14 cellular contexts compared by ENCODE assay signal in genomic region chr2:221389909-221390308, GRCh38.
DNase-seq lines count a peak whose midpoint lies in the region; TF ChIP-seq lines count a peak whose summit lies in the region.
"Had no signal": no experiment of that assay in that cellular context is flagged by ENCODE, and none has a peak within 500 bp of the region (broad histone marks: within the 10 kb centered on the region; RNA-seq: fewer than 3 reads in every experiment).

No MANE protein-coding gene starts in this region.

- no peak overlapping the region for H3K4ac ChIP-seq in mesendoderm (ENCODE audit: low read depth, low read length)

- H3K36me3 ChIP-seq in mesendoderm (ENCODE audit: control insufficient read depth, insufficient read depth, low read length): no peaks in the 10 kb centered on the region
- H3K36me3 ChIP-seq in sigmoid colon: no peaks in the 10 kb centered on the region
- H3K36me3 ChIP-seq: BE2C had no signal

- H3K9me3 ChIP-seq in sigmoid colon: no peaks in the 10 kb centered on the region
- H3K9me3 ChIP-seq: A549, BE2C had no signal

- no peak overlapping the region for H2BK5ac ChIP-seq in mesendoderm (ENCODE audit: low read length)

- H2BK120ac ChIP-seq in mesendoderm (ENCODE audit: low read depth, low read length): no peak overlapping the region

- no peak for TF ChIP-seq POLR2A in sigmoid colon (IDR thresholded peaks at IDR 0.05)

- no peak overlapping the region for H4K8ac ChIP-seq in mesendoderm (ENCODE audit: low read depth, low read length)

- H3K18ac ChIP-seq in mesendoderm (ENCODE audit: low read length): peak overlapping the region; percentile 60

- no peak overlapping the region for H2AK5ac ChIP-seq in mesendoderm (ENCODE audit: low read length)

- no peak overlapping the region for H3K9ac ChIP-seq in mesendoderm (ENCODE audit: low read length)

- no peak overlapping the region for H3K4me2 ChIP-seq in mesendoderm (ENCODE audit: low read length)
- H3K4me2 ChIP-seq: A549 had no signal

- intact Hi-C loops in sigmoid colon (cut with DNase I): loop anchor here (1.0 to 10.0 kb wide), 3 partner anchors 183 to 1653 kb away; no protein-coding TSS in a partner anchor

- no peak overlapping the region for H2BK15ac ChIP-seq in mesendoderm (replicated peaks; ENCODE audit: low read depth)

- H3K79me2 ChIP-seq in mesendoderm (ENCODE audit: control insufficient read depth, insufficient read depth, low read length): no peaks in the 10 kb centered on the region

- peak overlapping the region; percentile 44 for H3K27ac ChIP-seq in VCaP
- no peak overlapping the region for H3K27ac ChIP-seq in mesendoderm (ENCODE audit: low read depth, low read length)
- H3K27ac ChIP-seq in sigmoid colon: peak overlapping the region in 3 of 4 donors; percentile 63 to 78 (median 67)
- H3K27ac ChIP-seq: A549, C4-2B had no signal

- WGBS in mesendoderm (ENCODE audit: extremely low coverage, insufficient coverage, low lambda C conversion rate): no CpG with 5 or more reads among the region's 2 CpGs
- 77 to 85% methylated on average over 2 of the region's 2 CpGs for WGBS in sigmoid colon, 2 donors

- no peak overlapping the region for H3K4me3 ChIP-seq in mesendoderm (ENCODE audit: low read length)
- peak overlapping the region in 1 of 4 donors; percentile 1 for H3K4me3 ChIP-seq in sigmoid colon
- H3K4me3 ChIP-seq: A549 had no signal

- no peak overlapping the region for H4K5ac ChIP-seq in mesendoderm (ENCODE audit: low read length)

- DNase-seq in NCI-H69 (lab: John Stamatoyannopoulos, UW) (peak; percentile 9), mesendoderm (no peak), sigmoid colon (no peak), GM19238 (ENCODE audit: insufficient read length, low spot score) (no peak), DMS79 treated with DMSO at 0.1 percent for 48 hours (lab: John Stamatoyannopoulos, UW) (no peak), germinal center (ENCODE audit: low spot score) (no peak), GDM1 (lab: John Stamatoyannopoulos, UW) (no peak)
- DNase-seq: BE2C; CD4-positive, alpha-beta memory T cell; H7; IMR-90 had no signal

- H3K23ac ChIP-seq in mesendoderm (ENCODE audit: low read length): no peak overlapping the region

- no peaks in the 10 kb centered on the region for H3K79me1 ChIP-seq in mesendoderm (ENCODE audit: low read length)

- H3K56ac ChIP-seq in mesendoderm (ENCODE audit: low read length): no peak overlapping the region

- no peaks in the 10 kb centered on the region for H3K27me3 ChIP-seq in mesendoderm (ENCODE audit: insufficient read depth, low read length, poor library complexity)
- no peaks in the 10 kb centered on the region for H3K27me3 ChIP-seq in sigmoid colon
- H3K27me3 ChIP-seq: BE2C had no signal

- no peak for TF ChIP-seq CTCF in VCaP (conservative IDR thresholded peaks at IDR 0.05)
- TF ChIP-seq CTCF in sigmoid colon (IDR thresholded peaks at IDR 0.05): no peak

- peaks cover 3% of the 10 kb centered on the region for H3K4me1 ChIP-seq in mesendoderm (ENCODE audit: control insufficient read depth, low read depth, low read length)
- peaks cover 0 to 35% (median 23%) of the 10 kb centered on the region in 4 donors for H3K4me1 ChIP-seq in sigmoid colon
- H3K4me1 ChIP-seq: A549, BE2C had no signal

- peak in 3 of 4 donors; percentile 21 to 87 (median 84) for TF ChIP-seq EP300 in sigmoid colon (IDR thresholded peaks at IDR 0.05)
